Comparison of ENCODE assay signal across 8 cellular contexts in genomic region chr21:38804617-38805281, GRCh38. TPM values are rescaled to one million over a fixed set of nuclear protein-coding genes. Genes with fewer than 3 reads are reported as not detected.
DNase-seq lines count a peak whose midpoint lies in the region; ATAC-seq lines count a peak whose summit lies in the region.

No MANE protein-coding gene starts in this region.

- peak overlapping the region; percentile 86 for H3K4me3 Mint-ChIP-seq in activated naive CD4-positive, alpha-beta T cell treated with anti-CD3 and anti-CD28 coated beads, Interleukin-2, amount 50 U/mL, for 24 hours

- peak overlapping the region; percentile 91 for H3K27ac ChIP-seq in aorta (ENCODE audit: low read depth in 1 of 2, low read length in 2 of 2)

- H3K4me3 ChIP-seq in aorta (ENCODE audit: low read length in 2 of 2) = peak overlapping the region; percentile 1 to 25

- no peaks in the 10 kb centered on the region for H3K36me3 ChIP-seq in aorta (ENCODE audit: control insufficient read depth in 1 of 2, insufficient read depth in 2 of 2, low read length in 1 of 2)

- H3K9me3 ChIP-seq in aorta (ENCODE audit: control insufficient read depth, low read length) = no peaks in the 10 kb centered on the region

- intact Hi-C loops in head of caudate nucleus (cut with DNase I) = no loop called here
- intact Hi-C loops in aorta (cut with DNase I) = loop anchor here (1.0 to 10.0 kb wide), 8 partner anchors 37 to 323 kb away; no protein-coding TSS in a partner anchor

- peaks cover 2 to 4% of the 10 kb centered on the region in 2 donors for H3K4me1 ChIP-seq in aorta (ENCODE audit: control insufficient read depth in 1 of 2, insufficient read depth in 2 of 2, low read length in 2 of 2)

- H3K36me3 Mint-ChIP-seq in activated naive CD4-positive, alpha-beta T cell treated with anti-CD3 and anti-CD28 coated beads, Interleukin-2, amount 50 U/mL, for 24 hours = peaks cover under 1% of the 10 kb centered on the region

- H3K9me3 Mint-ChIP-seq in activated naive CD4-positive, alpha-beta T cell treated with anti-CD3 and anti-CD28 coated beads, Interleukin-2, amount 50 U/mL, for 24 hours = no peaks in the 10 kb centered on the region

- H3K27me3 ChIP-seq in aorta (ENCODE audit: control insufficient read depth in 1 of 2, insufficient read depth in 2 of 2, low read length in 1 of 2) = no peaks in the 10 kb centered on the region

- peak overlapping the region; percentile 74 for H3K27ac Mint-ChIP-seq in activated naive CD4-positive, alpha-beta T cell treated with anti-CD3 and anti-CD28 coated beads, Interleukin-2, amount 50 U/mL, for 24 hours

- peak; percentile 10 for ATAC-seq in HG03097 (IDR thresholded peaks at IDR 0.05; ENCODE audit: low FRiP score, unreplicated experiment)
- ATAC-seq in aorta (ENCODE audit: low FRiP score) = peak; percentile 80

- H3K4me1 Mint-ChIP-seq in activated naive CD4-positive, alpha-beta T cell treated with anti-CD3 and anti-CD28 coated beads, Interleukin-2, amount 50 U/mL, for 24 hours = peaks cover 26% of the 10 kb centered on the region

- 22 to 24% methylated on average over 32 of the region's 32 CpGs for WGBS in aorta, 2 donors

- no peaks in the 10 kb centered on the region for H3K27me3 Mint-ChIP-seq in activated naive CD4-positive, alpha-beta T cell treated with anti-CD3 and anti-CD28 coated beads, Interleukin-2, amount 50 U/mL, for 24 hours

- DNase-seq in NCI-H1436 (lab: John Stamatoyannopoulos, UW) (peak; percentile 47), NCI-H1436 treated with DMSO at 0.1 percent for 48 hours (lab: John Stamatoyannopoulos, UW) (no peak), NOMO-1 treated with DMSO at 0.1 percent for 48 hours (lab: John Stamatoyannopoulos, UW; ENCODE audit: unreplicated experiment) (peak; percentile 47), head of caudate nucleus (peak; percentile 34 to 87 (median 72)), nucleus accumbens (lab: John Stamatoyannopoulos, UW) (peak in 43 of 56 donors; percentile 9 to 76 (median 48)), aorta (peak; percentile 83 to 94)

RNA-seq across cellular contexts. Expression of gene ETS2, which starts 1.0 kb away (rescaled TPM):
- total RNA-seq in aorta = 100 to 1,000 TPM; 145 to 232 TPM
- polyA plus RNA-seq in aorta = 10 to 100 TPM; 40.2 to 76.8 TPM
